1 cellular context compared by ENCODE assay signal in genomic region chr9:135971892-135972291, GRCh38.
TF ChIP-seq lines count a peak whose summit lies in the region.

No MANE protein-coding gene starts in this region.

TF ChIP-seq in WTC11, 78 proteins besides CTCF, POLR2A, EP300 and RAD21 (continued from another document and continues in another):
- TF ChIP-seq ZNF425 (CRISPR knock-in tag; conservative IDR thresholded peaks at IDR 0.05) = no peak
- peak; percentile 100 for TF ChIP-seq ETV6 (CRISPR knock-in tag; IDR thresholded peaks at IDR 0.05)
- no peak for TF ChIP-seq JAZF1 (CRISPR knock-in tag; IDR thresholded peaks at IDR 0.05)
- peak; percentile 98 for TF ChIP-seq PREB (CRISPR knock-in tag; IDR thresholded peaks at IDR 0.05; ENCODE audit: borderline replicate concordance)
- peak; percentile 66 for TF ChIP-seq USF2 (CRISPR knock-in tag; IDR thresholded peaks at IDR 0.05)
- peak; percentile 100 for TF ChIP-seq KAT7 (CRISPR knock-in tag; IDR thresholded peaks at IDR 0.05; ENCODE audit: borderline replicate concordance)
- TF ChIP-seq ZNF532 (CRISPR knock-in tag; IDR thresholded peaks at IDR 0.05; ENCODE audit: borderline replicate concordance) = no peak
- peak; percentile 68 for TF ChIP-seq PRDM15 (CRISPR knock-in tag; IDR thresholded peaks at IDR 0.05)
- TF ChIP-seq ZNF281 (CRISPR knock-in tag; IDR thresholded peaks at IDR 0.05) = peak; percentile 99
- TF ChIP-seq E2F1 (CRISPR knock-in tag; IDR thresholded peaks at IDR 0.05) = peak; percentile 98
- TF ChIP-seq ZNF671 (CRISPR knock-in tag; IDR thresholded peaks at IDR 0.05) = no peak
- TF ChIP-seq ZNF121 (CRISPR knock-in tag; IDR thresholded peaks at IDR 0.05) = peak; percentile 77
- no peak for TF ChIP-seq ZMAT4 (CRISPR knock-in tag; IDR thresholded peaks at IDR 0.05)
- peak; percentile 99 for TF ChIP-seq TEAD4 (CRISPR knock-in tag; IDR thresholded peaks at IDR 0.05)
- TF ChIP-seq IRF2 (CRISPR knock-in tag; IDR thresholded peaks at IDR 0.05; ENCODE audit: borderline replicate concordance, low read depth) = peak; percentile 96; the same call in 1 of the 2 replicates
- peak; percentile 99 for TF ChIP-seq ZNF219 (CRISPR knock-in tag; IDR thresholded peaks at IDR 0.05; ENCODE audit: borderline replicate concordance)
- peak; percentile 99 for TF ChIP-seq NR3C1 (CRISPR knock-in tag; conservative IDR thresholded peaks at IDR 0.05; ENCODE audit: low read depth)
- TF ChIP-seq ESRRA (CRISPR knock-in tag; IDR thresholded peaks at IDR 0.05; ENCODE audit: borderline replicate concordance) = peak; percentile 99
- TF ChIP-seq MXD4 (CRISPR knock-in tag; IDR thresholded peaks at IDR 0.05; ENCODE audit: borderline replicate concordance) = 0 out of 2 replicates have a peak, but pooled peaks have one; percentile 46
- peak; percentile 91 for TF ChIP-seq EMX1 (CRISPR knock-in tag; IDR thresholded peaks at IDR 0.05)
- peak; percentile 98 for TF ChIP-seq ZNF512 (CRISPR knock-in tag; IDR thresholded peaks at IDR 0.05; ENCODE audit: borderline replicate concordance)
- TF ChIP-seq ATF1 (CRISPR knock-in tag; IDR thresholded peaks at IDR 0.05) = peak; percentile 98
- TF ChIP-seq TCF7 (CRISPR knock-in tag; IDR thresholded peaks at IDR 0.05; ENCODE audit: low read depth) = peak; percentile 98
- peak; percentile 93; the same call in 1 of the 2 replicates for TF ChIP-seq ATF6 (CRISPR knock-in tag; IDR thresholded peaks at IDR 0.05)
- peak; percentile 99 for TF ChIP-seq JUN (CRISPR knock-in tag; IDR thresholded peaks at IDR 0.05)
- TF ChIP-seq NR2C2 (CRISPR knock-in tag; IDR thresholded peaks at IDR 0.05) = peak; percentile 88
- peak; percentile 99 for TF ChIP-seq MYBL2 (CRISPR knock-in tag; IDR thresholded peaks at IDR 0.05)
- TF ChIP-seq RELA (CRISPR knock-in tag; IDR thresholded peaks at IDR 0.05; ENCODE audit: borderline replicate concordance) = peak; percentile 99
- no peak for TF ChIP-seq OVOL2 (CRISPR knock-in tag; IDR thresholded peaks at IDR 0.05; ENCODE audit: borderline replicate concordance)
